8 cellular contexts compared by ENCODE assay signal in the genomic region with DNA sequence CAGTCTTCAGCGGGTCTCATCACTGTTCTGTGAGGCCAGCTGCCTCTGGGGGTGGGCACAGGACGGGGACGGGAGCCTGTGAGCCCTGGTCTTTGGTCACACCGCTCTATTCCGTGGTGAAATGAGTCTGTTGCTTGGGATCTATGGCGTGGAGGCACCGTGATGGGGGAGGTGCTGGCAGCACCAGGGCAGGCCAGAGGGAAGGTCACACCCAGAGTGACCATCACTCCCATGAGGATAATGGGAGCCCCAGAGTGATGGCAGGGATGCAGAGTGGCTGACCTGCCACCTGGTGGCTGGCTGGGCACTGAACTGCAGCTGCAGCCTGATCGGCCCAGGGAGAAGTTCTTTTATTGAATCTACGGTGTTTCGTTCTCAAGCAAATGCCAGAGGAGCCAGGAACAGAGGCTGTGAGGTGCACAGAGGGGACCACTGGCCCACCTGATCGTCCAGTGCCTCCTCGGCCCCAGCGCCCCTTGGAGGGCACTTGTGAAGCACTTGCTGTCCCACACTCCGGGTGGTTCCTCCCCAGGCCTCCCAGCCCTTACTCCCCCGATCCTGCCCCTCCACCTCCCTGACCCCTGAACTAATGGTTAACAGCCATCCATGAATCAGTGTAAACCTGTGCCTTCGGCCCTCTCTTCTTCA. TPM values are rescaled to one million over a fixed set of nuclear protein-coding genes. Genes with fewer than 3 reads are reported as not detected.
DNase-seq lines count a peak whose midpoint lies in the region; ATAC-seq, FAIRE-seq and TF ChIP-seq lines count a peak whose summit lies in the region.

No MANE protein-coding gene starts in this region.

- peak; percentile 42 for TF ChIP-seq CTCF in astrocyte (IDR thresholded peaks at IDR 0.05; ENCODE audit: insufficient read depth, low read depth, low read length)
- peak; percentile 89 for TF ChIP-seq CTCF in kidney epithelial cell (IDR thresholded peaks at IDR 0.05; ENCODE audit: insufficient read depth, low read length, poor library complexity, severe bottlenecking)

- no peaks in the 10 kb centered on the region for H3K79me2 ChIP-seq in astrocyte (ENCODE audit: insufficient read depth, low read length)

- no peak overlapping the region for H3K4me3 ChIP-seq in astrocyte (ENCODE audit: insufficient read depth, low read depth, low read length)
- H3K4me3 ChIP-seq in kidney epithelial cell (ENCODE audit: low read depth, low read length) = no peak overlapping the region

- H3K27me3 ChIP-seq in astrocyte (ENCODE audit: insufficient read depth, low read length) (no peaks in the 10 kb centered on the region), kidney epithelial cell (ENCODE audit: control insufficient read depth, insufficient read depth, low read length) (no peaks in the 10 kb centered on the region)

- in situ Hi-C loops in Caki2 (cut with HindIII; ENCODE audit: low pct_unique_long_range_greater_than_20kb, low sequenced_read_pairs) = no loop called here

- FAIRE-seq in astrocyte (lab: Jason Lieb, UNC) = no peak

- no peak for ATAC-seq in GM21619 (IDR thresholded peaks at IDR 0.05; ENCODE audit: unreplicated experiment)

- H3K27me3 Mint-ChIP-seq in astrocyte (ENCODE audit: low read depth, unreplicated experiment) = peaks cover 59% of the 10 kb centered on the region

- peak overlapping the region; percentile 52 for H3K4me2 ChIP-seq in astrocyte (ENCODE audit: low read length)

- H2AFZ ChIP-seq in astrocyte (ENCODE audit: low read depth, low read length) = no peak overlapping the region

- H3K9ac ChIP-seq in astrocyte (ENCODE audit: low read length) = no peak overlapping the region

- no peaks in the 10 kb centered on the region for H3K36me3 Mint-ChIP-seq in astrocyte (ENCODE audit: low read depth, unreplicated experiment)

- no peak overlapping the region for H3K27ac ChIP-seq in astrocyte (ENCODE audit: low read depth, low read length)

- peaks cover 16% of the 10 kb centered on the region for H3K4me1 ChIP-seq in astrocyte (ENCODE audit: insufficient read depth, low read length)

- peaks cover 3% of the 10 kb centered on the region for H4K20me1 ChIP-seq in astrocyte (ENCODE audit: insufficient read depth, low read length)

- H3K27ac Mint-ChIP-seq in astrocyte (ENCODE audit: unreplicated experiment) = peak overlapping the region; percentile 26

- H3K9me3 Mint-ChIP-seq in astrocyte (ENCODE audit: unreplicated experiment) = no peaks in the 10 kb centered on the region

- H3K9me3 ChIP-seq in astrocyte (ENCODE audit: insufficient read depth, low read depth, low read length) = no peaks in the 10 kb centered on the region

- DNase-seq in Caki2 (ENCODE audit: low read depth) (peak; percentile 72), HuH-7 (ENCODE audit: low spot score) (peak; percentile 86), astrocyte (ENCODE audit: low read depth) (no peak), kidney epithelial cell (ENCODE audit: low read depth) (no peak), NCI-H2107 treated with DMSO at 0.1 percent for 48 hours (lab: John Stamatoyannopoulos, UW; ENCODE audit: unreplicated experiment) (no peak), dedifferentiated amniotic fluid mesenchymal stem cell (ENCODE audit: extremely low spot score) (no peak)
- DNase-seq in stimulated activated naive CD4-positive, alpha-beta T cell (lab: John Stamatoyannopoulos, UW) = no peak

- peak overlapping the region; percentile 42 for H3K4me3 Mint-ChIP-seq in astrocyte (ENCODE audit: unreplicated experiment)

- H3K36me3 ChIP-seq in astrocyte (ENCODE audit: insufficient read depth, low read length) = no peaks in the 10 kb centered on the region
- no peaks in the 10 kb centered on the region for H3K36me3 ChIP-seq in kidney epithelial cell (ENCODE audit: control insufficient read depth, insufficient read depth, low read length)

- H3K4me1 Mint-ChIP-seq in astrocyte (ENCODE audit: low read depth, unreplicated experiment) = peaks cover 14% of the 10 kb centered on the region

RNA-seq across cellular contexts. Expression of gene KCNIP3, which starts 17.9 kb away (rescaled TPM):
- 1.0 and 1.2 TPM in 2 replicates for total RNA-seq in Caki2 (2014; rRNA removed; shearing (Covaris generic); ENCODE audit: low replicate concordance)
- total RNA-seq in astrocyte (0.68 and 1.5 TPM in 2 replicates), kidney epithelial cell (5.1 and 7.2 TPM in 2 replicates)

RNA-seq across cellular contexts. Expression of gene PROM2, which starts 40.8 kb away (rescaled TPM):
- total RNA-seq in Caki2 (2014; rRNA removed; shearing (Covaris generic); ENCODE audit: low replicate concordance) = 0.43 TPM in 1 of 2 replicates, not detected in the other
- total RNA-seq in astrocyte = 0.93 and 1.2 TPM in 2 replicates
- total RNA-seq in kidney epithelial cell = 2.3 and 3.4 TPM in 2 replicates

Comparison
In these comparisons a context has a peak if more than half of its experiments do, and no peak if none do; other contexts are left out.
1. DNase-seq: peak in Caki2 (single experiment) and HuH-7 (single experiment); none in astrocyte (single experiment), kidney epithelial cell (single experiment), NCI-H2107 treated with DMSO at 0.1 percent for 48 hours (single experiment), dedifferentiated amniotic fluid mesenchymal stem cell (single experiment) and stimulated activated naive CD4-positive, alpha-beta T cell (0 of 6).